In genomic region chr16:22948603-22949368, GRCh38 we compare ENCODE assay signal across 9 cellular contexts.
DNase-seq lines count a peak whose midpoint lies in the region; ATAC-seq, FAIRE-seq and TF ChIP-seq lines count a peak whose summit lies in the region.
"Had no signal": no experiment of that assay in that cellular context is flagged by ENCODE, and none has a peak within 500 bp of the region (broad histone marks: within the 10 kb centered on the region; RNA-seq: fewer than 3 reads in every experiment).

No MANE protein-coding gene starts in this region.

- no peaks in the 10 kb centered on the region for H3K9me1 ChIP-seq in endothelial cell of umbilical vein (replicated peaks; ENCODE audit: control insufficient read depth, extremely low read depth, insufficient read depth, low read length)

- H3K9me3 ChIP-seq in endothelial cell of umbilical vein (replicated peaks; ENCODE audit: control insufficient read depth, insufficient read depth, low read length) = no peaks in the 10 kb centered on the region

- no peaks in the 10 kb centered on the region for H3K36me3 ChIP-seq in endothelial cell of umbilical vein (ENCODE audit: control insufficient read depth in 2 of 2, extremely low read depth in 1 of 2, insufficient read depth in 2 of 2, low read length in 2 of 2)

- H4K20me1 ChIP-seq in endothelial cell of umbilical vein (replicated peaks; ENCODE audit: control insufficient read depth, extremely low read depth, insufficient read depth, low read length) = no peaks in the 10 kb centered on the region

- dilution Hi-C loops in endothelial cell of umbilical vein (cut with MboI; ENCODE audit: extremely low pct_ligation_motif_present, low sequenced_read_pairs) = no loop called here

- POLR2A ChIA-PET in endothelial cell of umbilical vein (lab: Charles Lee) = no interaction called here

- peak; percentile 31 for DNase-seq in activated T-cell treated with anti-CD3 and anti-CD28 coated beads for 24 hours (ENCODE audit: low read depth)
- no peak for DNase-seq in activated T-cell treated with anti-CD3 and anti-CD28 coated beads, Interleukin-2, amount 50 U/mL, for 1 hour
- DNase-seq in NCI-H1105 treated with DMSO at 0.1 percent for 48 hours (lab: John Stamatoyannopoulos, UW) = peak; percentile 21
- DNase-seq in activated CD4-positive, alpha-beta T cell treated with anti-CD3 and anti-CD28 coated beads for 4 hours = peak; percentile 9
- DNase-seq in endothelial cell of umbilical vein (ENCODE audit: low read depth, low spot score) = peak; percentile 69
- peak; percentile 33 for DNase-seq in midbrain (lab: John Stamatoyannopoulos, UW)
- peak; percentile 61 for DNase-seq in stimulated activated naive B cell treated with anti-CD40 and anti-IgM and Interleukin-4, amounts not matched to agents 10 μg/mL and 1 μg/mL and 100 μg/mL, for 72 hours
- DNase-seq: natural killer cell had no signal

- peak; percentile 91 for ATAC-seq in stimulated activated naive B cell treated with anti-CD40 and anti-IgM and Interleukin-4, amounts not matched to agents 10 μg/mL and 1 μg/mL and 100 μg/mL, for 72 hours (replicated peaks)
- ATAC-seq in HG03196 (IDR thresholded peaks at IDR 0.05; ENCODE audit: unreplicated experiment) = no peak

- no peak for TF ChIP-seq POLR2A in endothelial cell of umbilical vein (IDR thresholded peaks at IDR 0.05; ENCODE audit: low read depth, low read length)

- intact Hi-C loops in endothelial cell of umbilical vein (cut with micrococcal nuclease) = loop anchor here (1.0 kb wide), 1 partner anchor 49 kb away; no protein-coding TSS in a partner anchor

- H3K4me1 ChIP-seq in endothelial cell of umbilical vein (ENCODE audit: control insufficient read depth, extremely low read depth, insufficient read depth, low read length) = no peaks in the 10 kb centered on the region

- no peak overlapping the region for H3K4me2 ChIP-seq in endothelial cell of umbilical vein (ENCODE audit: insufficient read depth, low read length)

- peak overlapping the region; percentile 48 for H3K27ac Mint-ChIP-seq in stimulated activated naive B cell treated with anti-CD40 and anti-IgM and Interleukin-4, amounts not matched to agents 10 μg/mL and 1 μg/mL and 100 μg/mL, for 72 hours
- H3K27ac Mint-ChIP-seq: natural killer cell had no signal

- no peaks in the 10 kb centered on the region for H3K36me3 Mint-ChIP-seq in stimulated activated naive B cell treated with anti-CD40 and anti-IgM and Interleukin-4, amounts not matched to agents 10 μg/mL and 1 μg/mL and 100 μg/mL, for 72 hours
- H3K36me3 Mint-ChIP-seq: natural killer cell had no signal

- H3K9ac ChIP-seq in endothelial cell of umbilical vein (replicated peaks; ENCODE audit: extremely low read depth, insufficient read depth, low read length) = no peak overlapping the region

- H2AFZ ChIP-seq in endothelial cell of umbilical vein (ENCODE audit: low read depth, low read length) = no peak overlapping the region

- H3K4me1 Mint-ChIP-seq in stimulated activated naive B cell treated with anti-CD40 and anti-IgM and Interleukin-4, amounts not matched to agents 10 μg/mL and 1 μg/mL and 100 μg/mL, for 72 hours = peaks cover 9 to 20% of the 10 kb centered on the region in 2 donors

- no peaks in the 10 kb centered on the region for H3K9me3 Mint-ChIP-seq in stimulated activated naive B cell treated with anti-CD40 and anti-IgM and Interleukin-4, amounts not matched to agents 10 μg/mL and 1 μg/mL and 100 μg/mL, for 72 hours
- H3K9me3 Mint-ChIP-seq: natural killer cell had no signal

- H3K27me3 ChIP-seq in endothelial cell of umbilical vein (ENCODE audit: control insufficient read depth in 2 of 2, insufficient read depth in 2 of 2, low read length in 2 of 2) = peaks cover 0 to 2% of the 10 kb centered on the region in 2 experiments

- peak; percentile 92 for FAIRE-seq in endothelial cell of umbilical vein (lab: Jason Lieb, UNC)

- CTCF ChIA-PET in endothelial cell of umbilical vein (lab: Charles Lee) = interaction anchor here (0.6 to 4.9 kb wide), 6 partner anchors 15 to 51 kb away, joined by 3 to 39 read pairs (median 3); no protein-coding TSS in a partner anchor

- no peak overlapping the region for H3K4me3 ChIP-seq in endothelial cell of umbilical vein (replicated peaks in 1 of 3; ENCODE audit: insufficient read depth in 1 of 3, low read depth in 1 of 3, low read length in 3 of 3)

- BruUV-seq in endothelial cell of umbilical vein (replicated peaks; lab: Mats Ljungman, UMichigan) = no TSS peak

- no peak overlapping the region for H3K27ac ChIP-seq in endothelial cell of umbilical vein (ENCODE audit: insufficient read depth, low read depth, low read length)

- H3K79me2 ChIP-seq in endothelial cell of umbilical vein (ENCODE audit: control insufficient read depth, insufficient read depth, low read length) = no peaks in the 10 kb centered on the region

- peak; percentile 72 to 80 for TF ChIP-seq CTCF in endothelial cell of umbilical vein (IDR thresholded peaks at IDR 0.05; ENCODE audit: extremely low read depth in 1 of 2, insufficient read depth in 1 of 2, low read depth in 1 of 2, low read length in 2 of 2)

- H3K27me3 Mint-ChIP-seq in stimulated activated naive B cell treated with anti-CD40 and anti-IgM and Interleukin-4, amounts not matched to agents 10 μg/mL and 1 μg/mL and 100 μg/mL, for 72 hours = peaks cover 35 to 60% of the 10 kb centered on the region in 2 donors

- H3K4me3 Mint-ChIP-seq in stimulated activated naive B cell treated with anti-CD40 and anti-IgM and Interleukin-4, amounts not matched to agents 10 μg/mL and 1 μg/mL and 100 μg/mL, for 72 hours = peak overlapping the region; percentile 44 to 56
- H3K4me3 Mint-ChIP-seq: natural killer cell had no signal

TF ChIP-seq in endothelial cell of umbilical vein, 7 proteins besides CTCF, POLR2A, EP300 and RAD21:
- no peak for TF ChIP-seq EZH2 (IDR thresholded peaks at IDR 0.05; ENCODE audit: borderline replicate concordance, low read depth, low read length, severe bottlenecking)
- no peak for TF ChIP-seq FOS (IDR thresholded peaks at IDR 0.05; ENCODE audit: borderline replicate concordance, insufficient read depth, low read length)
- TF ChIP-seq MYC (IDR thresholded peaks at IDR 0.05; ENCODE audit: low read depth, low read length) = peak; percentile 14
- TF ChIP-seq POLR2AphosphoS5 (IDR thresholded peaks at IDR 0.05; ENCODE audit: insufficient read depth, low read depth, low read length) = no peak
- TF ChIP-seq JUN (IDR thresholded peaks at IDR 0.05; ENCODE audit: borderline replicate concordance, insufficient read depth, insufficient read length, low read depth) = no peak
- peak; percentile 88 for TF ChIP-seq MAX (IDR thresholded peaks at IDR 0.05; ENCODE audit: insufficient read depth, insufficient read length)
- no peak for TF ChIP-seq GATA2 (IDR thresholded peaks at IDR 0.05; ENCODE audit: insufficient read depth, insufficient read length, low read depth, low read length)
